In the genomic region with DNA sequence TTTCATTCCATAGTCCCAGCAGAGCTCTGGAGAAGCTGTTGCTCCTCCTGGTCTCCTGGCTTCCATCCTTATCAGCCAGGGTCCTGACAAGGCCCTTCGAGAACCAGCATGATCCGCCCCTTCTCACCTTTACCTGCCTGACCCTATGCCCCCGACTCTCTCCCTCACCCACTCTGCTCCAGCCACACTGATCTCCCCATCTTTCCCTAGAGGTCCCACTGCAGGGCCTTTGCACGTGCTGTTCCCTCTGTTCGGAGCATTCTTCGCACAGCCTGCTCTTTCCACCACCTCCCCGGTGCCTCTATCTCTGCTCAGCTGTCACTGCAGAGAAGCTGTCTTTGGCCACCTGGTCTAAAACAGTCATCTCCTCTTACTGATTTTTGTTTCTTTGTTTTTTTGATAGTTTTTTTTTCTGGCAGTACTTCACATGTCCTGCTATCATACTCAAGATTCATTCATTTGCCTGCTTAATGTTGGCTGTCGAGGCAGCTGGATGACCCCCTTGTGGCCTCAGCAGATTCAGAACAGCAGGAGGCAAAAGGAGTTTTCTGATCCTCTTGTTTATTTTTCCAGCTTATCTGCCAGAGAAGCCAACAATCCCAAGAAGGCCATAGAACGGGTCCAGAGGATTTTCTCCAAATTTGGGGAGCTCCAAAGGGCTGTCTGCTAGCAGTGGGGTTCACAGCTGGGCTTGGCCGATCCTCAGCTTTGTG, we compare ENCODE assay signal across 16 cellular contexts. TPM values are rescaled to one million over a fixed set of nuclear protein-coding genes. Genes with fewer than 3 reads are reported as not detected.
DNase-seq lines count a peak whose midpoint lies in the region; ATAC-seq and TF ChIP-seq lines count a peak whose summit lies in the region.
"Had no signal": no experiment of that assay in that cellular context is flagged by ENCODE, and none has a peak within 500 bp of the region (broad histone marks: within the 10 kb centered on the region; RNA-seq: fewer than 3 reads in every experiment).

No MANE protein-coding gene starts in this region.

- no peaks in the 10 kb centered on the region for H3K36me3 Mint-ChIP-seq in endothelial cell (ENCODE audit: low read depth, unreplicated experiment)

- H3K27ac Mint-ChIP-seq in endothelial cell (ENCODE audit: unreplicated experiment): peak overlapping the region; percentile 0
- H3K27ac Mint-ChIP-seq: activated naive CD4-positive, alpha-beta T cell treated with anti-CD3 and anti-CD28 coated beads, Interleukin-2, amount 50 U/mL, for 24 hours had no signal

- H3K36me3 ChIP-seq in vagina: no peaks in the 10 kb centered on the region
- H3K36me3 ChIP-seq: right lobe of liver, upper lobe of right lung had no signal

- peaks cover 21% of the 10 kb centered on the region for H3K4me1 Mint-ChIP-seq in endothelial cell (ENCODE audit: unreplicated experiment)

- peaks cover 22% of the 10 kb centered on the region for H3K4me1 ChIP-seq in vagina
- H3K4me1 ChIP-seq: upper lobe of right lung had no signal

- H3K27me3 ChIP-seq in vagina: peaks cover 3% of the 10 kb centered on the region
- H3K27me3 ChIP-seq: right lobe of liver had no signal

- peak overlapping the region; percentile 29 for H3K4me3 Mint-ChIP-seq in endothelial cell (ENCODE audit: unreplicated experiment)

- peak overlapping the region; percentile 88 for H3K27ac ChIP-seq in vagina
- H3K27ac ChIP-seq: HL-60, SK-N-MC, upper lobe of right lung had no signal

- H3K4me3 ChIP-seq in vagina: no peak overlapping the region
- H3K4me3 ChIP-seq: mucosa of descending colon, right lobe of liver, SK-N-MC, upper lobe of right lung had no signal

- TF ChIP-seq CTCF in endothelial cell (IDR thresholded peaks at IDR 0.05; ENCODE audit: unreplicated experiment) (no peak), vagina (IDR thresholded peaks at IDR 0.05) (no peak)

- H3K9me3 Mint-ChIP-seq in endothelial cell (ENCODE audit: unreplicated experiment): no peaks in the 10 kb centered on the region
- H3K9me3 Mint-ChIP-seq: activated naive CD4-positive, alpha-beta T cell treated with anti-CD3 and anti-CD28 coated beads, Interleukin-2, amount 50 U/mL, for 24 hours had no signal

- H3K27me3 Mint-ChIP-seq in endothelial cell (ENCODE audit: unreplicated experiment): peaks cover 11% of the 10 kb centered on the region

- DNase-seq in activated effector memory CD4-positive, alpha-beta T cell treated with anti-CD3 and anti-CD28 coated beads, Interleukin-2, amount 50 U/mL, for 16 hours: peak; percentile 30
- DNase-seq in activated effector memory CD4-positive, alpha-beta T cell treated with Interleukin-2 at 50 U/mL for 16 hours: no peak
- DNase-seq in endothelial cell (ENCODE audit: low spot score) (no peak), mesenteric fat pad (ENCODE audit: low spot score) (peak; percentile 69), vagina (ENCODE audit: extremely low spot score in 2 of 2) (no peak), DMS114 treated with DMSO at 0.1 percent for 48 hours (lab: John Stamatoyannopoulos, UW; ENCODE audit: unreplicated experiment) (no peak), NCI-H1436 treated with DMSO at 0.1 percent for 48 hours (lab: John Stamatoyannopoulos, UW) (no peak)
- DNase-seq: effector CD8-positive, alpha-beta T cell; mucosa of descending colon; NCI-H526 treated with DMSO at 0.1 percent for 48 hours; upper lobe of right lung had no signal

- no peak for TF ChIP-seq POLR2A in vagina (IDR thresholded peaks at IDR 0.05)

- ATAC-seq in GM19324 (IDR thresholded peaks at IDR 0.05; ENCODE audit: low FRiP score, unreplicated experiment): no peak
- ATAC-seq: mucosa of descending colon had no signal

- intact Hi-C loops in vagina (cut with DNase I): no loop called here

- no peaks in the 10 kb centered on the region for H3K9me3 ChIP-seq in vagina
- H3K9me3 ChIP-seq: mucosa of descending colon, right lobe of liver, upper lobe of right lung had no signal

RNA-seq across cellular contexts. Expression of gene PTGIS, which starts 1.6 kb away (rescaled TPM):
- total RNA-seq in endothelial cell (ENCODE audit: unreplicated experiment) (12.2 TPM), mesenteric fat pad (124 TPM), vagina (51.1 TPM)

Comparison
In these comparisons a context has a peak if more than half of its experiments do, and no peak if none do; other contexts are left out.
1. DNase-seq: peak in activated effector memory CD4-positive, alpha-beta T cell treated with anti-CD3 and anti-CD28 coated beads, Interleukin-2, amount 50 U/mL, for 16 hours (single experiment) and mesenteric fat pad (single experiment); none in activated effector memory CD4-positive, alpha-beta T cell treated with Interleukin-2 at 50 U/mL for 16 hours (single experiment), endothelial cell (single experiment), vagina (0 of 2), DMS114 treated with DMSO at 0.1 percent for 48 hours (single experiment) and NCI-H1436 treated with DMSO at 0.1 percent for 48 hours (single experiment).